In genomic region chr7:30865821-30866220, GRCh38 we compare ENCODE assay signal across 26 cellular contexts.
"Had no signal": no experiment of that assay in that cellular context is flagged by ENCODE, and none has a peak within 500 bp of the region (broad histone marks: within the 10 kb centered on the region; RNA-seq: fewer than 3 reads in every experiment).

No MANE protein-coding gene starts in this region.

- H3K36me3 ChIP-seq: gastrocnemius medialis, ovary, thyroid gland, WERI-Rb-1 had no signal

- H3K27ac ChIP-seq: body of pancreas, coronary artery, dorsolateral prefrontal cortex, gastrocnemius medialis, ovary, stomach, thyroid gland, upper lobe of right lung, WERI-Rb-1 had no signal

- ATAC-seq: activated CD4-positive, CD25-positive, alpha-beta regulatory T cell treated with anti-CD3 and anti-CD28 coated beads, Interleukin-2, amount 50 U/mL, for 24 hours; body of pancreas; gastrocnemius medialis; stimulated activated naive B cell treated with anti-CD40 and anti-IgM and Interleukin-4, amounts not matched to agents 10 μg/mL and 1 μg/mL and 100 μg/mL, for 72 hours had no signal

- H3K4me3 ChIP-seq: body of pancreas, coronary artery, dorsolateral prefrontal cortex, gastrocnemius medialis, ovary, stomach, thyroid gland, upper lobe of right lung had no signal

- H3K27me3 ChIP-seq: body of pancreas, dorsolateral prefrontal cortex, gastrocnemius medialis, ovary, stomach, thyroid gland, upper lobe of right lung had no signal

- H3K9me3 ChIP-seq: body of pancreas, gastrocnemius medialis, ovary, stomach, thyroid gland, upper lobe of right lung had no signal

- H3K4me1 ChIP-seq: upper lobe of right lung had no signal

- DNase-seq: activated CD4-positive, alpha-beta T cell treated with anti-CD3 and anti-CD28 coated beads for 48 hours; activated CD4-positive, alpha-beta T cell treated with anti-CD3 and anti-CD28 coated beads, Interleukin-2, amount 50 U/mL, for 48 hours; activated CD8-positive, alpha-beta memory T cell treated with anti-CD3 and anti-CD28 coated beads for 24 hours; activated effector memory CD4-positive, alpha-beta T cell treated with Interleukin-2 at 50 U/mL for 16 hours; activated naive CD4-positive, alpha-beta T cell treated with Interleukin-2 at 50 U/mL for 16 hours; anterior cingulate cortex; body of pancreas; dorsolateral prefrontal cortex; effector memory CD4-positive, alpha-beta T cell; gastrocnemius medialis; glutamatergic neuron; mammary epithelial cell; naive B cell; nephron progenitor cell; ovary; retina; stimulated activated CD4-positive, alpha-beta T cell treated with anti-CD3 and anti-CD28 coated beads, Interleukin-15, amount 100 ng/mL, for 24 hours; stimulated activated CD4-positive, alpha-beta T cell treated with anti-CD3 and anti-CD28 coated beads, Interleukin-2, amount 100 ng/mL, for 24 hours; stimulated activated naive B cell treated with anti-CD40 and anti-IgM and Interleukin-4, amounts not matched to agents 10 μg/mL and 1 μg/mL and 100 μg/mL, for 72 hours; stomach; T1000; thyroid gland; upper lobe of right lung; WERI-Rb-1 had no signal
